In the genomic region with DNA sequence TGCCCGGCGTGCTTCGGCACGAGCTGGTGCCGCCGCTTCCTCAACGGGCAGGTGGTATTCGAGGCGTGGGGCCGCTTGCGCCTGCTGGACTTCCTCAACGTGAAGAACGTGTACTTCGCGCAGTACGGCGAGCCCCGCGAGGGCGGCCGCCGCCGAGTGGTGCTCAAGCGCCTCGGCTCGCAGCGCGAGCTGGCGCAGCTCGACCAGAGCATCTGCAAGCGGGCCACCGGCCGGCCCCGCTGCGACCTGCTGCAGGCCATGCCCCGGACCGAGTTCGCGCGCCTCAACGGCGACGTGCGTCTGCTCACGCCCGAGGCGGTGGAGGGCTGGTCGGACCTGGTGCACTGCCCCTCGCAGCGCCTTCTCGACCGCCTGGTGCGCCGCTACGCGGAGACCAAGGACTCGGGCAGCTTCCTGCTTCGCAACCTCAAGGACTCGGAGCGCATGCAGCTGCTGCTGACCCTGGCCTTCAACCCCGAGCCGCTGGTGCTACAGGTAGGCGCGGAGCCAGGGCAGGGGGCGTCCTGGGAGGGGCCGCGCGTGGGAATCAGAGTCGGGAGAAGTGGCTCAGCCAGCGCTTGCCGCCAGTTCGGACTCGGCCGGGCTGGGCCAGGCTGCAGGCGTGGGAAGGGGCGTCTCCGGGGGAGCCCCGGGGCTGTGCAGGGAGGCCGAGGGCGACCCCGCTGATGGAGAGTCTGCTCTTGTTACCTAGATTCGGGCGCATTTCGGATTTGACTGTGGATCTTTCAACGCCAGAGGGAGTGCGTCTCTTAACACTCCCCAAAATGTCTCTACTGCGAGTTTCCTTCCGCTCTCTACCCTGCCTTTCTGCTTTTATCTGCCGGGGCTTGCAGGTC, we compare ENCODE assay signal across 8 cellular contexts. TPM values are rescaled to one million over a fixed set of nuclear protein-coding genes. Genes with fewer than 3 reads are reported as not detected.
DNase-seq lines count a peak whose midpoint lies in the region; ATAC-seq, FAIRE-seq and TF ChIP-seq lines count a peak whose summit lies in the region.

No MANE protein-coding gene starts in this region.

- peaks cover 25% of the 10 kb centered on the region for H3K4me1 Mint-ChIP-seq in T-helper 1 cell treated with Interleukin-12 subunit alpha and Interleukin-12 subunit beta and Interleukin-4 antibody, amounts not matched to agents 30 μg/mL and 1 μg/mL, for 36 hours (ENCODE audit: low read depth)

- DNase-seq in GM13977 (ENCODE audit: low spot score) (peak; percentile 77), NCI-H1417 treated with DMSO at 0.1 percent for 48 hours (lab: John Stamatoyannopoulos, UW) (peak; percentile 47), ascending aorta (ENCODE audit: low spot score in 2 of 2) (peak; percentile 39 to 88), right cardiac atrium (peak; percentile 72 to 91 (median 89)), psoas muscle (peak; percentile 74 to 84), urothelium cell line (ENCODE audit: low spot score) (peak; percentile 40)

- in situ Hi-C loops in GM13977 (cut with MboI; ENCODE audit: low pct_unique_long_range_greater_than_20kb, low sequenced_read_pairs, unreplicated experiment), result no loop called here

- WGBS in right cardiac atrium, result under 1% methylated on average over 89 of the region's 89 CpGs
- 0% methylated on average over 69 to 89 of the region's 89 CpGs for WGBS in psoas muscle, 3 donors

- H3K9me3 ChIP-seq in ascending aorta (no peaks in the 10 kb centered on the region), right cardiac atrium (ENCODE audit: control insufficient read depth, low read length) (no peaks in the 10 kb centered on the region), psoas muscle (no peaks in the 10 kb centered on the region)

- H3K27me3 Mint-ChIP-seq in T-helper 1 cell treated with Interleukin-12 subunit alpha and Interleukin-12 subunit beta and Interleukin-4 antibody, amounts not matched to agents 30 μg/mL and 1 μg/mL, for 36 hours (ENCODE audit: low read depth), result peaks cover 24% of the 10 kb centered on the region

- ATAC-seq in HG02852 (IDR thresholded peaks at IDR 0.05; ENCODE audit: unreplicated experiment) (peak; percentile 37), right cardiac atrium (peak; percentile 53 to 56), psoas muscle (peak; percentile 45 to 57 (median 54))

- no peaks in the 10 kb centered on the region for H3K36me3 Mint-ChIP-seq in T-helper 1 cell treated with Interleukin-12 subunit alpha and Interleukin-12 subunit beta and Interleukin-4 antibody, amounts not matched to agents 30 μg/mL and 1 μg/mL, for 36 hours (ENCODE audit: low read depth)

- TF ChIP-seq CTCF in GM13977 (IDR thresholded peaks at IDR 0.05; ENCODE audit: extremely low read depth, insufficient read depth, missing control alignments), result peak; percentile 69
- peak; percentile 32 to 53 (median 36) for TF ChIP-seq CTCF in ascending aorta (IDR thresholded peaks at IDR 0.05)
- TF ChIP-seq CTCF in psoas muscle (IDR thresholded peaks at IDR 0.05), result peak; percentile 39

- H3K27me3 ChIP-seq in ascending aorta (no peaks in the 10 kb centered on the region), right cardiac atrium (ENCODE audit: control insufficient read depth, insufficient read depth) (no peaks in the 10 kb centered on the region), psoas muscle (ENCODE audit: insufficient read depth in 3 of 3, low read length in 2 of 3) (no peaks in the 10 kb centered on the region)

- peak overlapping the region; percentile 79 to 94 for H3K4me3 ChIP-seq in ascending aorta
- peak overlapping the region; percentile 62 for H3K4me3 ChIP-seq in right cardiac atrium (ENCODE audit: low read length)
- H3K4me3 ChIP-seq in psoas muscle, result peak overlapping the region; percentile 77

- H3K27ac ChIP-seq in ascending aorta, result peak overlapping the region; percentile 97 to 98
- H3K27ac ChIP-seq in right cardiac atrium (ENCODE audit: low read length), result peak overlapping the region; percentile 89
- peak overlapping the region; percentile 92 for H3K27ac ChIP-seq in psoas muscle

- no peak for FAIRE-seq in urothelium cell line (lab: Jason Lieb, UNC)

- peak overlapping the region; percentile 90 for H3K27ac Mint-ChIP-seq in T-helper 1 cell treated with Interleukin-12 subunit alpha and Interleukin-12 subunit beta and Interleukin-4 antibody, amounts not matched to agents 30 μg/mL and 1 μg/mL, for 36 hours

- no peaks in the 10 kb centered on the region for H3K9me3 Mint-ChIP-seq in T-helper 1 cell treated with Interleukin-12 subunit alpha and Interleukin-12 subunit beta and Interleukin-4 antibody, amounts not matched to agents 30 μg/mL and 1 μg/mL, for 36 hours

- intact Hi-C loops in ascending aorta (cut with DNase I) (loop anchor here (2.0 to 10.0 kb wide), 5 partner anchors 60 to 1760 kb away; a partner anchor contains a TSS), right cardiac atrium (cut with DNase I) (no loop called here), psoas muscle (cut with DNase I) (loop anchor here in 1 of 2 donors (5.0 kb wide), 1 partner anchor 800 kb away; no protein-coding TSS in a partner anchor)

- H3K36me3 ChIP-seq in ascending aorta (no peaks in the 10 kb centered on the region), psoas muscle (ENCODE audit: insufficient read depth in 1 of 2, low read depth in 1 of 2) (no peaks in the 10 kb centered on the region)

- H3K4me3 Mint-ChIP-seq in T-helper 1 cell treated with Interleukin-12 subunit alpha and Interleukin-12 subunit beta and Interleukin-4 antibody, amounts not matched to agents 30 μg/mL and 1 μg/mL, for 36 hours, result peak overlapping the region; percentile 89

- H3K4me1 ChIP-seq in ascending aorta (peaks cover 0 to 3% of the 10 kb centered on the region in 2 donors), right cardiac atrium (ENCODE audit: control insufficient read depth, insufficient read depth, low read length) (no peaks in the 10 kb centered on the region), psoas muscle (peaks cover 30% of the 10 kb centered on the region)

RNA-seq across cellular contexts. Expression of a gene that starts 1.1 kb away (rescaled TPM):
- 318 TPM for total RNA-seq in ascending aorta
- total RNA-seq in right cardiac atrium, result 10 to 100 TPM; 11.5 to 15.4 (median 13.4) TPM
- 7.8 TPM for polyA plus RNA-seq in right cardiac atrium
- 1 to 10 TPM; 3.7 to 9.8 (median 6.4) TPM for total RNA-seq in psoas muscle
- polyA plus RNA-seq in psoas muscle, result 1 to 10 TPM; 2.6 to 4.5 (median 4.2) TPM

Comparison
In these comparisons a context has a peak if more than half of its experiments do, and no peak if none do; other contexts are left out.
1. Peak in every context shown above with its lines: DNase-seq, ATAC-seq, H3K4me3 ChIP-seq and H3K27ac ChIP-seq.
2. RNA of a gene that starts 1.1 kb away (total RNA-seq): 318 TPM in ascending aorta (single experiment); 11.5 to 15.4 TPM in right cardiac atrium and 3.7 to 9.8 TPM in psoas muscle; every median in the first group is over 10 times any median in the second.